In the genomic region with DNA sequence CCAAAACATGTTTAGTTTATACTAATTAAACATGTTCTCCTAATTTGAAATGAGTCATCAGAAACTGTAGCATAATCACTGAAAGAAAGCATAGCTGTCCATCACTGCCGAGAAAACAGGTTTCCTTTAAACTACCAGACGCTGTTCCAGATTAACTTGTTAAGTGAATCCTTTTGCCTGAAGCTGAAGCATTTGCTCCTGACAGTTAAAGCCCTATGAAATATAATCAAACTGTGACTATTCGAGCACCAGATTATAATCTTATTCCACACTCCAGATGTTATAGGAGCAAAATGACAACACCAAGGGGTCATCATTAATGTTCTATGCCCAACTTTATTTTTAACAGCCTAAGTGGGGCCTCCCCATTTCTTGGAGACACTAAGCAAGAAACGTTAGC, we compare ENCODE assay signal across 16 cellular contexts.
A peak's percentile ranks its signal among the peaks of the same experiment; 100 is the strongest.
DNase-seq lines count a peak whose midpoint lies in the region; ATAC-seq and TF ChIP-seq lines count a peak whose summit lies in the region.
"Had no signal": no experiment of that assay in that cellular context is flagged by ENCODE, and none has a peak within 500 bp of the region (broad histone marks: within the 10 kb centered on the region; RNA-seq: fewer than 3 reads in every experiment).

No MANE protein-coding gene starts in this region.

- TF ChIP-seq CTCF in A673 (conservative IDR thresholded peaks at IDR 0.05; ENCODE audit: low read depth, low read length): no peak
- TF ChIP-seq CTCF in brain (conservative IDR thresholded peaks at IDR 0.05): no peak
- no peak for TF ChIP-seq CTCF in lower lobe of right lung (IDR thresholded peaks at IDR 0.05)

- CTCF ChIA-PET in A673 (lab: Charles Lee): no interaction called here

- H3K9me3 ChIP-seq in A673 (ENCODE audit: low read depth, low read length, poor library complexity, severe bottlenecking) (no peaks in the 10 kb centered on the region), lower lobe of right lung (no peaks in the 10 kb centered on the region)
- H3K9me3 ChIP-seq: BLaER1 treated with 17β-estradiol and CSF1 and Interleukin-3, amounts not matched to agents 10 nM and 100 nM had no signal

- H3K4me1 ChIP-seq in A673 (ENCODE audit: insufficient read depth, low read length, poor library complexity, severe bottlenecking) (peaks cover 44% of the 10 kb centered on the region), lower lobe of right lung (peaks cover 54% of the 10 kb centered on the region), rectal smooth muscle tissue (ENCODE audit: control insufficient read depth, insufficient read depth, low read length) (peaks cover 19% of the 10 kb centered on the region)

- peaks cover 57% of the 10 kb centered on the region for H3K36me3 Mint-ChIP-seq in brain

- peaks cover 0 to 5% (median 0%) of the 10 kb centered on the region in 5 experiments for H3K9me3 Mint-ChIP-seq in brain
- H3K9me3 Mint-ChIP-seq: GM23338 had no signal

- H3K4me3 Mint-ChIP-seq in brain: peak overlapping the region in 1 of 5 experiments; percentile 55
- H3K4me3 Mint-ChIP-seq: GM23338 had no signal

- H3K36me3 ChIP-seq in A673 (ENCODE audit: insufficient read depth, low read length, poor library complexity, severe bottlenecking) (peaks cover 90% of the 10 kb centered on the region), lower lobe of right lung (peaks cover 61% of the 10 kb centered on the region), rectal smooth muscle tissue (ENCODE audit: control insufficient read depth, insufficient read depth, low read length) (peaks cover 1% of the 10 kb centered on the region)

- ATAC-seq in lower lobe of right lung (no peak), GM21786 (IDR thresholded peaks at IDR 0.05; ENCODE audit: unreplicated experiment) (no peak)
- ATAC-seq: GM23338, PC-3 had no signal

- peak overlapping the region in 4 of 5 experiments; percentile 59 to 78 (median 70) for H3K27ac Mint-ChIP-seq in brain

- DNase-seq in A673 (ENCODE audit: low spot score): no peak
- DNase-seq in lower lobe of right lung: no peak
- DNase-seq in OCI-M2 (lab: John Stamatoyannopoulos, UW; ENCODE audit: unreplicated experiment): no peak
- DNase-seq in COR-L47 (lab: John Stamatoyannopoulos, UW): no peak
- no peak for DNase-seq in dedifferentiated amniotic fluid mesenchymal stem cell (ENCODE audit: extremely low spot score)
- DNase-seq: DND-41, NCI-H1048, NCI-H1436 treated with DMSO at 0.1 percent for 48 hours, NCI-H2171 treated with DMSO at 0.1 percent for 48 hours, PC-3 had no signal

- intact Hi-C loops in A673 (cut with micrococcal nuclease; ENCODE audit: unreplicated experiment) (no loop called here), lower lobe of right lung (cut with DNase I) (no loop called here)

- H3K4me3 ChIP-seq in A673 (ENCODE audit: low read depth, low read length, poor library complexity, severe bottlenecking): no peak overlapping the region
- no peak overlapping the region for H3K4me3 ChIP-seq in lower lobe of right lung
- no peak overlapping the region for H3K4me3 ChIP-seq in rectal smooth muscle tissue (ENCODE audit: low read length)
- H3K4me3 ChIP-seq: BLaER1 treated with 17β-estradiol and CSF1 and Interleukin-3, amounts not matched to agents 10 nM and 100 nM; GM23338 had no signal

- H3K27ac ChIP-seq in A673 (ENCODE audit: low read depth, low read length, poor library complexity, severe bottlenecking) (peak overlapping the region; percentile 53), lower lobe of right lung (peak overlapping the region; percentile 6), rectal smooth muscle tissue (ENCODE audit: low read depth, low read length) (peak overlapping the region; percentile 26)
- H3K27ac ChIP-seq: BLaER1 treated with 17β-estradiol and CSF1 and Interleukin-3, amounts not matched to agents 10 nM and 100 nM; KMS-11 had no signal

- H3K4me1 Mint-ChIP-seq in brain: peaks cover 57% of the 10 kb centered on the region

- no TSS peak for BruUV-seq in A673 (replicated peaks; lab: Mats Ljungman, UMichigan)

- no peaks in the 10 kb centered on the region for H3K27me3 Mint-ChIP-seq in brain

- POLR2A ChIA-PET in A673 (lab: Charles Lee; ENCODE audit: low non-redundant PET): interaction anchor here (0.7 kb wide), 1 partner anchor 541 kb away, joined by 3 read pairs; no protein-coding TSS in a partner anchor

- H3K9ac ChIP-seq in rectal smooth muscle tissue (ENCODE audit: low read length): no peak overlapping the region
- H3K9ac ChIP-seq: BLaER1 treated with 17β-estradiol and CSF1 and Interleukin-3, amounts not matched to agents 10 nM and 100 nM; KMS-11 had no signal

- H3K27me3 ChIP-seq in A673 (replicated peaks; ENCODE audit: insufficient read depth, low read depth, low read length, poor library complexity) (no peaks in the 10 kb centered on the region), lower lobe of right lung (ENCODE audit: low read depth) (no peaks in the 10 kb centered on the region), rectal smooth muscle tissue (ENCODE audit: control insufficient read depth, insufficient read depth, low read length) (no peaks in the 10 kb centered on the region)
- H3K27me3 ChIP-seq: BLaER1 treated with 17β-estradiol and CSF1 and Interleukin-3, amounts not matched to agents 10 nM and 100 nM had no signal
